In genomic region chr14:90675399-90675798, GRCh38 we compare ENCODE assay signal across 1 cellular context.
TF ChIP-seq lines count a peak whose summit lies in the region.

No MANE protein-coding gene starts in this region.

TF ChIP-seq in SK-N-SH, 30 proteins besides CTCF, POLR2A, EP300 and RAD21 (continued from another document):
- TF ChIP-seq REST (IDR thresholded peaks at IDR 0.05; ENCODE audit: low read depth, low read length), result no peak
TF ChIP-seq in SK-N-SH: peak in this region for 17.
